ENCODE assay signal across 39 cellular contexts in the genomic region with DNA sequence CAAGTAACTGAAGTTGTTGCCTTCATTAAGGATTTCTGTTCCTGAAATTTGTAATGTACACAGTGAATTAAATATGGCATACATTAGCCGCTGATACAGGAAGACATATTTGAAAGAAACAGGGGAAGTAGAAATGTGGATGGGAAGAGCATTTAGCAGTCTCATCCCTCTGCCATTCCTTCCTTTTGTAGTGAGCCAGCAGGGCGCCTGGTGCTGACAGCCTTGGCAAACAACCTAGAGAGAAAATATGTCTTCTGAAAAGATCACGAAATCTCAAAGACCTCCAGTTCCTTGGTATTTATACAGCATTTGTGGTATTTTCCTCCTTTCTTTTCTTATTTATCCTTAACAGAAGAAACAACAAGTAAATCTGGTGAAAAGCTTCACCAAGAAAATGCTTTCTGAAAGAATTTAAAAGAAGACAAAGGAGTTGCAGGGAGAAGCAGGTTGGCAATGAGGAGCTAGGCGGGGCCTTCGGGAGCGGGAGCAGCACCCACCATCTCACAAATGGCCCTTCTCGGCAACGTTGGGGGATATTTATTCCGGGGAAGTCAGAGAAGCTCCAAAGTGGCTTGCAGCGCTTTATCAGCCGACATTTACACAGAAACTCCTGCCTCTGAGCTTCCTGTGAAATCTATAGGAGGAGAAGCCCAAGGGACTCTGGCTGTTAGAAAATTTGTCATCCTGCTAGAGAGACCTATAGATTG.
DNase-seq lines count a peak whose midpoint lies in the region; ATAC-seq, FAIRE-seq and TF ChIP-seq lines count a peak whose summit lies in the region.
"Had no signal": no experiment of that assay in that cellular context is flagged by ENCODE, and none has a peak within 500 bp of the region (broad histone marks: within the 10 kb centered on the region; RNA-seq: fewer than 3 reads in every experiment).

No MANE protein-coding gene starts in this region.

- H3K27ac ChIP-seq in HUES64 (ENCODE audit: low read depth, low read length): peak overlapping the region; percentile 87
- H3K27ac ChIP-seq in H1 (ENCODE audit: low read depth, low read length): peak overlapping the region; percentile 75; the same call in 1 of the 2 replicates
- H3K27ac ChIP-seq in thyroid gland: no peak overlapping the region
- H3K27ac ChIP-seq: adrenal gland, esophagus squamous epithelium, heart left ventricle, parathyroid adenoma, right atrium auricular region, testis had no signal

- no peak overlapping the region for H3K23ac ChIP-seq in H1 (ENCODE audit: insufficient read length)

- 40% methylated on average over 11 of the region's 11 CpGs for WGBS in HUES64
- WGBS in H1 (ENCODE audit: extremely low coverage in 1 of 2, insufficient coverage in 1 of 2, insufficient read length in 1 of 2, insufficient replicate concordance in 2 of 2, low coverage in 1 of 2, low lambda C conversion rate in 2 of 2, missing lambda C conversion rate in 1 of 2), 2 experiments: 40% methylated on average over 11 of the region's 11 CpGs; no CpG with 5 or more reads in 1 of the 2 experiments
- 90 to 92% methylated on average over 11 of the region's 11 CpGs for WGBS in thyroid gland, 2 donors

- no peak overlapping the region for H3K14ac ChIP-seq in H1 (ENCODE audit: insufficient read length)

- H4K91ac ChIP-seq in H1 (replicated peaks; ENCODE audit: insufficient read length, low read length): peak overlapping the region; percentile 59

- H3K4me3 ChIP-seq in AG10803 (ENCODE audit: low read length) (no peak overlapping the region), HUES64 (ENCODE audit: low read length) (no peak overlapping the region), H1 (ENCODE audit: extremely low read depth in 1 of 4, insufficient read depth in 2 of 4, low read depth in 3 of 4, low read length in 4 of 4) (0 out of 8 replicates have a peak overlapping the region, but pooled peaks of 1 of the 4 experiments have one; percentile 26), thyroid gland (replicated peaks in 1 of 3) (no peak overlapping the region)
- H3K4me3 ChIP-seq: adrenal gland, esophagus squamous epithelium, HAP-1, heart left ventricle, lung, mucosa of descending colon, right atrium auricular region, smooth muscle cell, testis had no signal

- intact Hi-C loops in thyroid gland (cut with DNase I): no loop called here

- H2AK5ac ChIP-seq in H1 (ENCODE audit: low read depth, low read length): no peak overlapping the region

- H3K4me3 Mint-ChIP-seq in stimulated activated memory B cell treated with anti-CD40 and anti-IgM and Interleukin-4, amounts not matched to agents 10 μg/mL and 1 μg/mL and 100 μg/mL, for 72 hours: no peak overlapping the region
- H3K4me3 Mint-ChIP-seq: activated CD8-positive, alpha-beta T cell treated with anti-CD3 and anti-CD28 coated beads for 36 hours; activated naive CD4-positive, alpha-beta T cell treated with anti-CD3 and anti-CD28 coated beads for 36 hours; B cell; central memory CD8-positive, alpha-beta T cell; immature natural killer cell; natural killer cell treated with Interleukin-12 subunit alpha and Interleukin-12 subunit beta and Interleukin-15 and Interleukin-18, amount 100 ng/mL, for 72 hours; stimulated activated naive CD8-positive, alpha-beta T cell treated with anti-CD3 and anti-CD28 coated beads, Interleukin-15, Interleukin-2, amounts not matched to agents 100 ng/mL and 50 ng/mL, for 24 hours had no signal

- peak overlapping the region; percentile 93 for H2BK12ac ChIP-seq in H1 (ENCODE audit: low read depth, low read length)

- no peak overlapping the region for H3K4ac ChIP-seq in H1 (replicated peaks; ENCODE audit: insufficient read length, low read depth, low read length)

- peak overlapping the region; percentile 90; the same call in 1 of the 2 replicates for H2BK5ac ChIP-seq in H1 (ENCODE audit: low read depth, low read length)

- H3K4me1 Mint-ChIP-seq in stimulated activated memory B cell treated with anti-CD40 and anti-IgM and Interleukin-4, amounts not matched to agents 10 μg/mL and 1 μg/mL and 100 μg/mL, for 72 hours: no peaks in the 10 kb centered on the region
- H3K4me1 Mint-ChIP-seq: B cell; central memory CD8-positive, alpha-beta T cell; immature natural killer cell had no signal

- TF ChIP-seq EP300 in H1 (IDR thresholded peaks at IDR 0.05; ENCODE audit: borderline replicate concordance in 1 of 2, low read depth in 2 of 2, low read length in 2 of 2): no peak

- H3K9me3 ChIP-seq in HUES64 (ENCODE audit: insufficient read depth, low read depth, low read length) (no peaks in the 10 kb centered on the region), H1 (ENCODE audit: insufficient read depth in 2 of 2, low read depth in 1 of 2, low read length in 1 of 2) (no peaks in the 10 kb centered on the region; a peak in 1 of 4 replicates), thyroid gland (no peaks in the 10 kb centered on the region)
- H3K9me3 ChIP-seq: adrenal gland, esophagus squamous epithelium, HAP-1, heart left ventricle, mucosa of descending colon, right atrium auricular region, testis had no signal

- no peak overlapping the region for H2BK15ac ChIP-seq in H1 (ENCODE audit: low read length)

- peak overlapping the region; percentile 11; the same call in 1 of the 2 replicates for H3K9ac ChIP-seq in HUES64 (ENCODE audit: low read depth, low read length)
- H3K9ac ChIP-seq in H1 (replicated peaks in 1 of 4; ENCODE audit: extremely low read depth in 1 of 4, low read depth in 3 of 4, low read length in 3 of 4): no peak overlapping the region
- H3K9ac ChIP-seq: parathyroid adenoma had no signal

- no peaks in the 10 kb centered on the region for H3K27me3 ChIP-seq in HUES64 (ENCODE audit: insufficient read depth, low read length)
- H3K27me3 ChIP-seq in H1 (replicated peaks in 1 of 4; ENCODE audit: control insufficient read depth in 3 of 4, extremely low read depth in 1 of 4, insufficient read depth in 3 of 4, low read length in 3 of 4): no peaks in the 10 kb centered on the region
- no peaks in the 10 kb centered on the region for H3K27me3 ChIP-seq in thyroid gland
- H3K27me3 ChIP-seq: adrenal gland, esophagus squamous epithelium, heart left ventricle, right atrium auricular region, testis had no signal

- H3K79me2 ChIP-seq in H1 (ENCODE audit: control insufficient read depth in 1 of 2, insufficient read depth in 2 of 2, low read length in 2 of 2): no peaks in the 10 kb centered on the region
- H3K79me2 ChIP-seq: parathyroid adenoma had no signal

- H3K79me1 ChIP-seq in H1 (ENCODE audit: low read depth, low read length): no peaks in the 10 kb centered on the region

- TF ChIP-seq CTCF in AG10803 (conservative IDR thresholded peaks at IDR 0.05; ENCODE audit: low read length): no peak
- TF ChIP-seq CTCF in H1 (IDR thresholded peaks at IDR 0.05; ENCODE audit: control extremely low read depth in 1 of 3, insufficient read depth in 1 of 3, low read depth in 1 of 3, low read length in 3 of 3): no peak
- TF ChIP-seq CTCF in thyroid gland (IDR thresholded peaks at IDR 0.05): no peak

- H4K20me1 ChIP-seq in H1 (replicated peaks in 1 of 2; ENCODE audit: control insufficient read depth in 1 of 2, insufficient read depth in 2 of 2, low read length in 2 of 2): no peaks in the 10 kb centered on the region

- no peaks in the 10 kb centered on the region for H3K36me3 ChIP-seq in HUES64 (ENCODE audit: insufficient read depth, low read length)
- no peaks in the 10 kb centered on the region; a peak in 1 of 8 replicates for H3K36me3 ChIP-seq in H1 (ENCODE audit: control insufficient read depth in 2 of 4, insufficient read depth in 4 of 4, low read length in 3 of 4)
- H3K36me3 ChIP-seq in thyroid gland: no peaks in the 10 kb centered on the region
- H3K36me3 ChIP-seq: adrenal gland, esophagus squamous epithelium, HAP-1, heart left ventricle, right atrium auricular region had no signal

- no peaks in the 10 kb centered on the region for H3K27me3 Mint-ChIP-seq in stimulated activated memory B cell treated with anti-CD40 and anti-IgM and Interleukin-4, amounts not matched to agents 10 μg/mL and 1 μg/mL and 100 μg/mL, for 72 hours
- H3K27me3 Mint-ChIP-seq: activated CD8-positive, alpha-beta T cell treated with anti-CD3 and anti-CD28 coated beads for 36 hours; B cell; central memory CD8-positive, alpha-beta T cell; stimulated activated naive CD8-positive, alpha-beta T cell treated with anti-CD3 and anti-CD28 coated beads, Interleukin-15, Interleukin-2, amounts not matched to agents 100 ng/mL and 50 ng/mL, for 24 hours had no signal

- peaks cover 47% of the 10 kb centered on the region for H3K4me1 ChIP-seq in HUES64 (ENCODE audit: insufficient read depth, low read length)
- peaks cover 0 to 19% (median 13%) of the 10 kb centered on the region in 4 experiments; a peak in 6 of 7 replicates for H3K4me1 ChIP-seq in H1 (replicated peaks in 1 of 4; ENCODE audit: control insufficient read depth in 3 of 4, insufficient read depth in 4 of 4, low read length in 3 of 4)
- no peaks in the 10 kb centered on the region for H3K4me1 ChIP-seq in thyroid gland
- H3K4me1 ChIP-seq: adrenal gland, esophagus squamous epithelium, heart left ventricle, parathyroid adenoma, right atrium auricular region, testis had no signal

- H3K23me2 ChIP-seq in H1 (ENCODE audit: low read depth, low read length): no peaks in the 10 kb centered on the region

- no peak overlapping the region for H3K27ac Mint-ChIP-seq in stimulated activated memory B cell treated with anti-CD40 and anti-IgM and Interleukin-4, amounts not matched to agents 10 μg/mL and 1 μg/mL and 100 μg/mL, for 72 hours
- H3K27ac Mint-ChIP-seq: activated CD8-positive, alpha-beta T cell treated with anti-CD3 and anti-CD28 coated beads for 36 hours; activated naive CD4-positive, alpha-beta T cell treated with anti-CD3 and anti-CD28 coated beads for 36 hours; B cell; immature natural killer cell; natural killer cell treated with Interleukin-12 subunit alpha and Interleukin-12 subunit beta and Interleukin-15 and Interleukin-18, amount 100 ng/mL, for 72 hours; stimulated activated naive CD8-positive, alpha-beta T cell treated with anti-CD3 and anti-CD28 coated beads, Interleukin-15, Interleukin-2, amounts not matched to agents 100 ng/mL and 50 ng/mL, for 24 hours had no signal

- TF ChIP-seq RAD21 in H1 (IDR thresholded peaks at IDR 0.05 in 1 of 2, conservative IDR thresholded peaks at IDR 0.05 in 1 of 2; ENCODE audit: low read depth in 2 of 2, low read length in 2 of 2): no peak

- H3K36me3 Mint-ChIP-seq in stimulated activated memory B cell treated with anti-CD40 and anti-IgM and Interleukin-4, amounts not matched to agents 10 μg/mL and 1 μg/mL and 100 μg/mL, for 72 hours: no peaks in the 10 kb centered on the region
- H3K36me3 Mint-ChIP-seq: immature natural killer cell; natural killer cell treated with Interleukin-12 subunit alpha and Interleukin-12 subunit beta and Interleukin-15 and Interleukin-18, amount 100 ng/mL, for 72 hours had no signal

- H4K8ac ChIP-seq in H1 (ENCODE audit: extremely low read depth, insufficient read depth, low read length): peak overlapping the region; percentile 66; the same call in 1 of the 2 replicates

- H4K5ac ChIP-seq in H1 (ENCODE audit: insufficient read length, low read depth, low read length): peak overlapping the region; percentile 78

- peak overlapping the region; percentile 93 for H2BK20ac ChIP-seq in H1 (ENCODE audit: low read length)

- CTCF ChIA-PET in H1 (lab: Charles Lee; ENCODE audit: partially characterized antibody): interaction anchor here (0.5 to 1.5 kb wide), 3 partner anchors 14 to 90 kb away, joined by 3 to 4 read pairs (median 4); no protein-coding TSS in a partner anchor

- peak; percentile 85 for FAIRE-seq in H1 (lab: Jason Lieb, UNC)
- FAIRE-seq: A204.1, endometrium, GM12891 had no signal

- H2AFZ ChIP-seq in H1 (ENCODE audit: low read length): no peak overlapping the region; the same call in 1 of the 2 replicates
- H2AFZ ChIP-seq: parathyroid adenoma had no signal

- POLR2A ChIA-PET in H1 (lab: Charles Lee; ENCODE audit: partially characterized antibody): interaction anchor here (0.7 to 1.3 kb wide), 5 partner anchors 10 to 406 kb away, joined by 3 to 5 read pairs (median 3); a partner anchor contains a TSS

- peak overlapping the region; percentile 15 to 21; a peak in 2 of 4 replicates for H3K4me2 ChIP-seq in H1 (ENCODE audit: insufficient read depth in 1 of 2, low read depth in 2 of 2, low read length in 2 of 2)
- H3K4me2 ChIP-seq: smooth muscle cell had no signal

- H2BK120ac ChIP-seq in H1 (replicated peaks; ENCODE audit: low read depth, low read length): peak overlapping the region; percentile 96

- H3K18ac ChIP-seq in H1 (ENCODE audit: extremely low read depth, low read length): peak overlapping the region; percentile 84

- H3K9me3 Mint-ChIP-seq in stimulated activated memory B cell treated with anti-CD40 and anti-IgM and Interleukin-4, amounts not matched to agents 10 μg/mL and 1 μg/mL and 100 μg/mL, for 72 hours: no peaks in the 10 kb centered on the region
- H3K9me3 Mint-ChIP-seq: activated CD8-positive, alpha-beta T cell treated with anti-CD3 and anti-CD28 coated beads for 36 hours; activated naive CD4-positive, alpha-beta T cell treated with anti-CD3 and anti-CD28 coated beads for 36 hours; stimulated activated naive CD8-positive, alpha-beta T cell treated with anti-CD3 and anti-CD28 coated beads, Interleukin-15, Interleukin-2, amounts not matched to agents 100 ng/mL and 50 ng/mL, for 24 hours had no signal

- no peak for ATAC-seq in HG02763 (IDR thresholded peaks at IDR 0.05; ENCODE audit: unreplicated experiment)
- no peak for ATAC-seq in stimulated activated memory B cell treated with anti-CD40 and anti-IgM and Interleukin-4, amounts not matched to agents 10 μg/mL and 1 μg/mL and 100 μg/mL, for 72 hours
- ATAC-seq: activated CD8-positive, alpha-beta T cell treated with anti-CD3 and anti-CD28 coated beads for 36 hours; heart left ventricle; left cardiac atrium; mucosa of descending colon; natural killer cell treated with Interleukin-12 subunit alpha and Interleukin-12 subunit beta and Interleukin-15 and Interleukin-18, amount 100 ng/mL, for 72 hours had no signal

- no peak overlapping the region for H3K56ac ChIP-seq in H1 (replicated peaks; ENCODE audit: insufficient read length, low read depth, low read length)

- DNase-seq in AG10803 (ENCODE audit: low read depth): peak; percentile 35
- peak in 1 of 2 experiments; percentile 47 for DNase-seq in H1 (ENCODE audit: low read depth in 1 of 2, low spot score in 2 of 2)
- peak; percentile 7 for DNase-seq in medulla oblongata (ENCODE audit: extremely low spot score)
- no peak for DNase-seq in activated naive CD4-positive, alpha-beta T cell treated with anti-CD3 and anti-CD28 coated beads, Interleukin-2, amount 50 U/mL, for 16 hours
- no peak for DNase-seq in thyroid gland
- DNase-seq: activated CD4-positive, alpha-beta T cell treated with anti-CD3 and anti-CD28 coated beads for 1 hour; activated CD8-positive, alpha-beta memory T cell treated with anti-CD3 and anti-CD28 coated beads, Interleukin-2, amount 50 U/mL, for 48 hours; activated CD8-positive, alpha-beta T cell treated with anti-CD3 and anti-CD28 coated beads for 36 hours; activated naive CD4-positive, alpha-beta T cell treated with anti-CD3 and anti-CD28 coated beads for 36 hours; adrenal gland; dermis blood vessel endothelial cell; EL; esophagus squamous epithelium; foreskin melanocyte; heart left ventricle; immature natural killer cell; Kasumi-1; left cardiac atrium; mucosa of descending colon; NCI-H1417; NCI-H2107; NK-92 treated with Interleukin-12 subunit alpha and Interleukin-12 subunit beta, amount 100 ng/mL, for 24 hours; Right ventricle myocardium superior; testis had no signal

- no peak for TF ChIP-seq POLR2A in H1 (IDR thresholded peaks at IDR 0.05; ENCODE audit: control extremely low read depth in 1 of 2, low read depth in 2 of 2, low read length in 2 of 2)
- no peak for TF ChIP-seq POLR2A in thyroid gland (IDR thresholded peaks at IDR 0.05)

Comparison
In these comparisons a context has a peak if more than half of its experiments do, and no peak if none do; other contexts are left out.
1. DNase-seq: peak in AG10803 (single experiment) and medulla oblongata (single experiment); none in activated naive CD4-positive, alpha-beta T cell treated with anti-CD3 and anti-CD28 coated beads, Interleukin-2, amount 50 U/mL, for 16 hours (single experiment) and thyroid gland (0 of 2).
2. H3K27ac ChIP-seq: peak in HUES64 (single experiment) and H1 (single experiment); none in thyroid gland (0 of 3).